Comparison of ENCODE assay signal across 8 cellular contexts in genomic region chr3:42701371-42702065, GRCh38. TPM values are rescaled to one million over a fixed set of nuclear protein-coding genes. Genes with fewer than 3 reads are reported as not detected.
DNase-seq lines count a peak whose midpoint lies in the region; ATAC-seq and FAIRE-seq lines count a peak whose summit lies in the region.

No MANE protein-coding gene starts in this region.

- DNase-seq in GM19240 (ENCODE audit: insufficient read length, low spot score) (peak; percentile 40), RCC 7860 (ENCODE audit: low spot score) (peak; percentile 32), head of caudate nucleus (peak; percentile 51 to 96 (median 86)), posterior vena cava (ENCODE audit: low spot score) (peak; percentile 80)
- DNase-seq in activated T-helper 1 cell treated with anti-CD3 and anti-CD28 coated beads, Interleukin-2, amount 50 U/mL, for 16 hours (ENCODE audit: low read depth in 1 of 2, low spot score in 1 of 2), result peak; percentile 23 to 41

- ATAC-seq in GM21786 (IDR thresholded peaks at IDR 0.05; ENCODE audit: unreplicated experiment) (no peak), HG03175 (IDR thresholded peaks at IDR 0.05; ENCODE audit: unreplicated experiment) (no peak), HG02884 (IDR thresholded peaks at IDR 0.05; ENCODE audit: unreplicated experiment) (no peak)

- no peak for FAIRE-seq in RCC 7860 (lab: Jason Lieb, UNC)

- intact Hi-C loops in head of caudate nucleus (cut with DNase I) (no loop called here), posterior vena cava (cut with DNase I) (loop anchor here in 1 of 2 donors (2.0 kb wide), 1 partner anchor 57 kb away; no protein-coding TSS in a partner anchor)

RNA-seq across cellular contexts. Expression of gene HHATL, which starts 1.1 kb away (rescaled TPM):
- 1 to 10 TPM in 1 of 2 donors, under 1 TPM in 1; 0.65 to 1.0 TPM for total RNA-seq in posterior vena cava

RNA-seq across cellular contexts. Expression of gene KLHL40, which starts 16.2 kb away (rescaled TPM):
- not detected for total RNA-seq in posterior vena cava

RNA-seq across cellular contexts. Expression of gene ZBTB47, which starts 48.0 kb away (rescaled TPM):
- total RNA-seq in posterior vena cava, result 100 to 1,000 TPM in 1 of 2 donors, 10 to 100 TPM in 1; 83.8 to 109 TPM

Comparison
In these comparisons a context has a peak if more than half of its experiments do, and no peak if none do; other contexts are left out.
1. DNase-seq: peak in every context shown above with its lines; median percentile 86 in head of caudate nucleus; 80 in posterior vena cava; 40 in GM19240; 32 in RCC 7860; 32 in activated T-helper 1 cell treated with anti-CD3 and anti-CD28 coated beads, Interleukin-2, amount 50 U/mL, for 16 hours.